ENCODE assay signal across 8 cellular contexts in genomic region chr14:68285421-68286179, GRCh38.
DNase-seq lines count a peak whose midpoint lies in the region; ATAC-seq and TF ChIP-seq lines count a peak whose summit lies in the region.

No MANE protein-coding gene starts in this region.

- H3K36me3 Mint-ChIP-seq in progenitor cell of endocrine pancreas (ENCODE audit: insufficient read depth) = no peaks in the 10 kb centered on the region

- no peak for ATAC-seq in GM18517 (IDR thresholded peaks at IDR 0.05; ENCODE audit: unreplicated experiment)
- no peak for ATAC-seq in HG03097 (IDR thresholded peaks at IDR 0.05; ENCODE audit: low FRiP score, unreplicated experiment)

- no peak overlapping the region for H3K27ac Mint-ChIP-seq in progenitor cell of endocrine pancreas

- peak overlapping the region; percentile 94 for H3K4me2 ChIP-seq in DOHH2 (ENCODE audit: low read length)
- H3K4me2 ChIP-seq in smooth muscle cell = peak overlapping the region; percentile 29

- TF ChIP-seq CTCF in DOHH2 (IDR thresholded peaks at IDR 0.05; ENCODE audit: low read depth, low read length, poor library complexity, severe bottlenecking) = no peak
- TF ChIP-seq CTCF in smooth muscle cell (IDR thresholded peaks at IDR 0.05; ENCODE audit: borderline replicate concordance, insufficient read depth, poor library complexity, severe bottlenecking) = no peak
- TF ChIP-seq CTCF in progenitor cell of endocrine pancreas (IDR thresholded peaks at IDR 0.05; ENCODE audit: unreplicated experiment) = no peak

- H3F3A ChIP-seq in DOHH2 (ENCODE audit: control insufficient read depth, insufficient read depth) = peaks cover 52% of the 10 kb centered on the region
- H3F3A ChIP-seq in smooth muscle cell (ENCODE audit: low read depth) = peaks cover 27% of the 10 kb centered on the region

- peaks cover 18% of the 10 kb centered on the region; the same call in 1 of the 2 replicates for H3K36me3 ChIP-seq in DOHH2 (ENCODE audit: control insufficient read depth, low read length)
- no peaks in the 10 kb centered on the region for H3K36me3 ChIP-seq in smooth muscle cell (ENCODE audit: low read depth)

- H3K9me2 ChIP-seq in DOHH2 (replicated peaks; ENCODE audit: control insufficient read depth, low read length) = no peaks in the 10 kb centered on the region

- peaks cover 13% of the 10 kb centered on the region for H3K4me1 Mint-ChIP-seq in progenitor cell of endocrine pancreas (ENCODE audit: low read depth)

- H3K9ac ChIP-seq in smooth muscle cell (ENCODE audit: low read depth) = no peak overlapping the region

- no peak overlapping the region for H3K4me3 Mint-ChIP-seq in progenitor cell of endocrine pancreas (ENCODE audit: low read depth)

- 53% methylated on average over 11 of the region's 11 CpGs for WGBS in smooth muscle cell (ENCODE audit: low lambda C conversion rate)

- H3K9me3 Mint-ChIP-seq in progenitor cell of endocrine pancreas (ENCODE audit: low read depth) = no peaks in the 10 kb centered on the region

- no peaks in the 10 kb centered on the region for H3K27me3 Mint-ChIP-seq in progenitor cell of endocrine pancreas

- H3K4me1 ChIP-seq in DOHH2 (ENCODE audit: control insufficient read depth, low read length) = peaks cover 82% of the 10 kb centered on the region
- peaks cover 24% of the 10 kb centered on the region for H3K4me1 ChIP-seq in smooth muscle cell (ENCODE audit: low read depth)

- H3K79me2 ChIP-seq in DOHH2 (ENCODE audit: control insufficient read depth, low read length) (peaks cover 6% of the 10 kb centered on the region), smooth muscle cell (ENCODE audit: low read depth) (no peaks in the 10 kb centered on the region)

- H3K27me3 ChIP-seq in DOHH2 (ENCODE audit: control insufficient read depth, low read length) = no peaks in the 10 kb centered on the region
- no peaks in the 10 kb centered on the region for H3K27me3 ChIP-seq in smooth muscle cell (ENCODE audit: low read depth)

- H3K27ac ChIP-seq in DOHH2 (ENCODE audit: low read depth, low read length) (peak overlapping the region; percentile 99), smooth muscle cell (ENCODE audit: low read depth) (peak overlapping the region; percentile 69)

- H2AFZ ChIP-seq in smooth muscle cell (ENCODE audit: low read depth) = peak overlapping the region; percentile 73

- H4K20me1 ChIP-seq in DOHH2 (ENCODE audit: control insufficient read depth, insufficient read depth, low read depth, low read length) = no peaks in the 10 kb centered on the region
- no peaks in the 10 kb centered on the region for H4K20me1 ChIP-seq in smooth muscle cell (ENCODE audit: low read depth)

- H3K9me3 ChIP-seq in DOHH2 (ENCODE audit: control insufficient read depth, insufficient read depth, low read length) = no peaks in the 10 kb centered on the region
- H3K9me3 ChIP-seq in smooth muscle cell (replicated peaks; ENCODE audit: low read depth) = no peaks in the 10 kb centered on the region

- DNase-seq in NOMO-1 (lab: John Stamatoyannopoulos, UW; ENCODE audit: unreplicated experiment in 2 of 2) (peak; percentile 68 to 78), smooth muscle cell (lab: John Stamatoyannopoulos, UW; ENCODE audit: unreplicated experiment) (no peak), progenitor cell of endocrine pancreas (ENCODE audit: low spot score, unreplicated experiment) (no peak), occipital lobe (lab: John Stamatoyannopoulos, UW) (no peak)
- peak; percentile 82 for DNase-seq in activated naive CD4-positive, alpha-beta T cell treated with Interleukin-2 at 50 U/mL for 16 hours

- peak overlapping the region; percentile 66 for H3K4me3 ChIP-seq in DOHH2 (ENCODE audit: low read length)
- H3K4me3 ChIP-seq in smooth muscle cell = no peak overlapping the region

Comparison
In these comparisons a context has a peak if more than half of its experiments do, and no peak if none do; other contexts are left out.
1. DNase-seq: peak in NOMO-1 (2 of 2) and activated naive CD4-positive, alpha-beta T cell treated with Interleukin-2 at 50 U/mL for 16 hours (single experiment); none in smooth muscle cell (single experiment), progenitor cell of endocrine pancreas (single experiment) and occipital lobe (single experiment).